ENCODE assay signal across 8 cellular contexts in the genomic region with DNA sequence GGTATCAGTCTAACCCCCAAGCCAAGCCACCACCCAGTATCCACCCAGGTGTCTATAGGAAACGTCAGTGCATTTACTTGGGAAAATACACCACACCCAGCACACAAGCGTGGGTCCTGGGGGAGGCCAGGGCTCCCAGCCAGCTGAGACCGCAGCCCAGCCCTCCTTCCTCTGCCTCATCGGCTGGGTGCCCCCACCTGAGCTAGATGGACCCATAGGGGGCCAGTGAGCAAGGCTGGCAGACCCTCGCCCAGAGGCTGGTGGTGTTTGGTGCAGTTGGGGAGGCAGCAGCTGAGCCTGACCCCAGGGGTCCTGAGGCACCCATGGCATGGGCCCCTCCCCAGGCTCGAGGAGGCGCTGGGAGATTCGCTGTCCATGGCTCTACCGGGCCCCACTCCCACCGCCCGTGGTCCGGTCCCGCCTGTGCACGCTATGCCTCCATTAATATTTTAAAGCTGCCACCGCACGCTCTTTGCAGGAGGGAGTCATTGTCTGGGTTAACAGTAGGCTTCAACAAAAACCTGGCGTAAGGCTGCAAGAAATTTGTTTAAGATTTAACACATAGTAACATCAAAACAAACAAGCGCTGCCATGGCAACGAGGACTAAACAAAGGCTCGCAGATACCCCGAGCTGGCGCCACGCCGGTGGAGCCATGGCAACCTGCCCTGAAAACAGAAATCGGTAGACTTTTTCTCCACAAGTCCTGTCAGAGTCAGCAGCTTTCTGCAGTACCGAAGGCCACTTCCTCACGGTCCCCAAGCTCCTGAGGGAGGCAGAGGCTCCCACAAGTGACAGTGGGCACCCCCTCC. TPM values are rescaled to one million over a fixed set of nuclear protein-coding genes. Genes with fewer than 3 reads are reported as not detected.
DNase-seq lines count a peak whose midpoint lies in the region; ATAC-seq and TF ChIP-seq lines count a peak whose summit lies in the region.

No MANE protein-coding gene starts in this region.

- peak overlapping the region; percentile 59 for H3K27ac Mint-ChIP-seq in Caco-2 (ENCODE audit: unreplicated experiment)

- no peaks in the 10 kb centered on the region for H3K27me3 Mint-ChIP-seq in Caco-2 (ENCODE audit: insufficient read depth, unreplicated experiment)

- H3K27me3 ChIP-seq in Caco-2 (replicated peaks; ENCODE audit: control insufficient read depth, insufficient read depth, low read length) (no peaks in the 10 kb centered on the region; the same call in 1 of the 2 replicates), MM.1S (replicated peaks; ENCODE audit: insufficient read depth, low read length) (no peaks in the 10 kb centered on the region), SK-N-SH (ENCODE audit: insufficient read depth) (no peaks in the 10 kb centered on the region), heart right ventricle (peaks cover 0 to 25% (median 0%) of the 10 kb centered on the region in 7 donors)

- ATAC-seq in heart right ventricle = peak; percentile 1 to 49 (median 17)
- ATAC-seq in GM21619 (IDR thresholded peaks at IDR 0.05; ENCODE audit: unreplicated experiment) = no peak
- ATAC-seq in GM21390 (IDR thresholded peaks at IDR 0.05; ENCODE audit: unreplicated experiment) = no peak

- intact Hi-C loops in Caco-2 (cut with micrococcal nuclease; ENCODE audit: unreplicated experiment) (loop anchor here (5.0 kb wide), 1 partner anchor 150 kb away; no protein-coding TSS in a partner anchor), heart right ventricle (cut with DNase I) (loop anchor here in 7 of 10 donors (2.0 to 10.0 kb wide), 5 partner anchors 85 to 235 kb away; a partner anchor contains a TSS)

- peaks cover 14% of the 10 kb centered on the region for H3K4me1 ChIP-seq in Caco-2
- H3K4me1 ChIP-seq in MM.1S (ENCODE audit: low read length) = no peaks in the 10 kb centered on the region
- H3K4me1 ChIP-seq in SK-N-SH (ENCODE audit: control insufficient read depth in 1 of 2, insufficient read depth in 2 of 2, low read depth in 1 of 2, low read length in 1 of 2) = peaks cover 12 to 23% of the 10 kb centered on the region in 2 experiments; a peak in 2 of 4 replicates
- peaks cover 25 to 45% (median 37%) of the 10 kb centered on the region in 9 donors for H3K4me1 ChIP-seq in heart right ventricle

- no peaks in the 10 kb centered on the region for H3K4me1 Mint-ChIP-seq in Caco-2 (ENCODE audit: low read depth, unreplicated experiment)

- H2AFZ ChIP-seq in MM.1S (ENCODE audit: low read length) (no peak overlapping the region), SK-N-SH (ENCODE audit: low read depth) (no peak overlapping the region)

- H3K36me3 Mint-ChIP-seq in Caco-2 (ENCODE audit: insufficient read depth, unreplicated experiment) = peaks cover 53% of the 10 kb centered on the region

- H3K4me3 ChIP-seq in Caco-2 (ENCODE audit: low read depth, low read length) = no peak overlapping the region
- no peak overlapping the region for H3K4me3 ChIP-seq in MM.1S (ENCODE audit: low read length)
- peak overlapping the region; percentile 22 to 50 for H3K4me3 ChIP-seq in SK-N-SH (ENCODE audit: low read depth in 2 of 2, low read length in 1 of 2)
- H3K4me3 ChIP-seq in heart right ventricle = peak overlapping the region in 6 of 10 donors; percentile 8 to 40 (median 18)

- H3K9me3 ChIP-seq in Caco-2 (no peaks in the 10 kb centered on the region), MM.1S (replicated peaks; ENCODE audit: insufficient read depth, low read length) (no peaks in the 10 kb centered on the region), SK-N-SH (no peaks in the 10 kb centered on the region), heart right ventricle (no peaks in the 10 kb centered on the region)

- H3K79me2 ChIP-seq in MM.1S (ENCODE audit: low read length) (no peaks in the 10 kb centered on the region), SK-N-SH (ENCODE audit: insufficient read depth) (no peaks in the 10 kb centered on the region)

- H3K4me3 Mint-ChIP-seq in Caco-2 (ENCODE audit: unreplicated experiment) = no peak overlapping the region

- H3K9me3 Mint-ChIP-seq in Caco-2 (ENCODE audit: unreplicated experiment) = no peaks in the 10 kb centered on the region

- no peak overlapping the region for H3K27ac ChIP-seq in MM.1S (ENCODE audit: low read length)
- no peak overlapping the region for H3K27ac ChIP-seq in SK-N-SH (ENCODE audit: low read depth in 2 of 2, low read length in 1 of 2)
- peak overlapping the region in 7 of 10 donors; percentile 29 to 83 (median 71) for H3K27ac ChIP-seq in heart right ventricle

- H3K9me2 ChIP-seq in MM.1S (replicated peaks; ENCODE audit: insufficient read depth, low read length) (no peaks in the 10 kb centered on the region), SK-N-SH (no peaks in the 10 kb centered on the region)

- TF ChIP-seq RAD21 in SK-N-SH (IDR thresholded peaks at IDR 0.05; ENCODE audit: low read length) = no peak

- CTCF ChIA-PET in Caco-2 (lab: Charles Lee) = interaction anchor here (0.6 kb wide), 1 partner anchor 226 kb away, joined by 3 read pairs; no protein-coding TSS in a partner anchor
- CTCF ChIA-PET in SK-N-SH (lab: Yijun Ruan, JAX) = interaction anchor here (0.6 to 7.2 kb wide), 10 partner anchors 17 to 518 kb away, joined by 3 to 88 read pairs (median 4); a partner anchor contains a TSS

- peak; percentile 72 to 73 for DNase-seq in Caco-2
- DNase-seq in MM.1S = peak; percentile 33
- DNase-seq in SK-N-SH = peak; percentile 84
- peak in 49 of 58 donors; percentile 15 to 85 (median 47) for DNase-seq in anterior cingulate cortex (lab: John Stamatoyannopoulos, UW)
- peak; percentile 87 to 90 for DNase-seq in heart right ventricle
- DNase-seq in pulmonary artery endothelial cell (ENCODE audit: low read depth, low spot score) = peak; percentile 73

- TF ChIP-seq CTCF in Caco-2 (IDR thresholded peaks at IDR 0.05; ENCODE audit: insufficient read depth in 1 of 2, low read depth in 1 of 2, low read length in 1 of 2, severe bottlenecking in 1 of 2, unreplicated experiment in 1 of 2) (no peak), MM.1S (IDR thresholded peaks at IDR 0.05; ENCODE audit: low read length) (no peak), SK-N-SH (IDR thresholded peaks at IDR 0.05) (no peak), heart right ventricle (IDR thresholded peaks at IDR 0.05) (no peak)

- POLR2A ChIA-PET in Caco-2 (lab: Charles Lee) = no interaction called here
- POLR2A ChIA-PET in SK-N-SH (lab: Yijun Ruan, JAX) = interaction anchor here (0.9 kb wide), 2 partner anchors 228 to 230 kb away, joined by 4 read pairs; no protein-coding TSS in a partner anchor

- H3K4me2 ChIP-seq in MM.1S (ENCODE audit: low read depth, low read length) = no peak overlapping the region
- peak overlapping the region; percentile 85 for H3K4me2 ChIP-seq in SK-N-SH

- H3K36me3 ChIP-seq in Caco-2 (ENCODE audit: control insufficient read depth, insufficient read depth, low read length) (no peaks in the 10 kb centered on the region), MM.1S (replicated peaks; ENCODE audit: insufficient read depth, low read length) (no peaks in the 10 kb centered on the region), SK-N-SH (replicated peaks in 1 of 2; ENCODE audit: control insufficient read depth in 1 of 2, insufficient read depth in 2 of 2, low read length in 1 of 2) (peaks cover 0 to 1% of the 10 kb centered on the region in 2 experiments), heart right ventricle (peaks cover 0 to 1% (median 0%) of the 10 kb centered on the region in 9 donors)

- H3F3A ChIP-seq in MM.1S (ENCODE audit: insufficient read depth, low read length) = no peaks in the 10 kb centered on the region
- no peaks in the 10 kb centered on the region for H3F3A ChIP-seq in SK-N-SH (replicated peaks; ENCODE audit: insufficient read depth)

- 4% methylated on average over 15 of the region's 27 CpGs for WGBS in SK-N-SH (ENCODE audit: low lambda C conversion rate)
- WGBS in heart right ventricle, 2 donors = 5 to 10% methylated on average over 27 of the region's 27 CpGs

- no TSS peak for BruUV-seq in Caco-2 (replicated peaks; lab: Mats Ljungman, UMichigan)

- H3K9ac ChIP-seq in MM.1S (ENCODE audit: low read length) (no peak overlapping the region; the same call in 1 of the 2 replicates), SK-N-SH (peak overlapping the region; percentile 46)

- TF ChIP-seq EP300 in SK-N-SH (IDR thresholded peaks at IDR 0.05; ENCODE audit: borderline replicate concordance in 1 of 2, low read depth in 1 of 2, low read length in 1 of 2) = no peak; a peak in 1 of 4 replicates

- no peaks in the 10 kb centered on the region for H4K20me1 ChIP-seq in MM.1S (ENCODE audit: insufficient read depth, low read length)
- H4K20me1 ChIP-seq in SK-N-SH (ENCODE audit: insufficient read depth) = 0 out of 2 replicates have a peak, but pooled peaks cover 3% of the 10 kb centered on the region

TF ChIP-seq in SK-N-SH, 30 proteins besides CTCF, POLR2A, EP300 and RAD21:
- no peak for TF ChIP-seq FOXM1 (IDR thresholded peaks at IDR 0.05; ENCODE audit: low read depth)
- TF ChIP-seq MXI1 (IDR thresholded peaks at IDR 0.05; ENCODE audit: low read depth, low read length) = peak; percentile 83

RNA-seq across cellular contexts. Expression of a gene that starts 20.6 kb away (rescaled TPM):
- total RNA-seq in Caco-2 (2022) (0.18 and 0.28 TPM in 2 replicates), heart right ventricle (10 to 100 TPM in 7 of 10 donors, 1 to 10 TPM in 3; 9.7 to 50.6 (median 12.9) TPM), pulmonary artery endothelial cell (0.18 and 0.20 TPM in 2 replicates)
- polyA plus RNA-seq in SK-N-SH (2012; rRNA removed) (0.05 and 0.10 TPM in 2 replicates), heart right ventricle (1 to 10 TPM; 4.6 to 5.9 TPM)
- polyA plus RNA-seq in SK-N-SH (2012; cell fraction: cytosol; rRNA removed) = 0.04 and 0.05 TPM in 2 replicates
- 0.11 and 0.33 TPM in 2 replicates for polyA plus RNA-seq in SK-N-SH (2012; cell fraction: nucleus; rRNA removed)

Comparison
In these comparisons a context has a peak if more than half of its experiments do, and no peak if none do; other contexts are left out.
1. DNase-seq: peak in every context shown above with its lines; median percentile 88 in heart right ventricle; 84 in SK-N-SH; 73 in pulmonary artery endothelial cell; 72 in Caco-2; 47 in anterior cingulate cortex; 33 in MM.1S.
2. H3K4me3 ChIP-seq: peak in SK-N-SH (2 of 2) and heart right ventricle (6 of 10); none in Caco-2 (single experiment) and MM.1S (single experiment).
3. H3K27ac ChIP-seq: peak in heart right ventricle (7 of 10); none in MM.1S (single experiment) and SK-N-SH (0 of 2).
4. ATAC-seq: peak in heart right ventricle (8 of 8); none in GM21619 (single experiment) and GM21390 (single experiment).